In genomic region chr6:84766796-84767590, GRCh38 we compare ENCODE assay signal across 18 cellular contexts. TPM values are rescaled to one million over a fixed set of nuclear protein-coding genes. Genes with fewer than 3 reads are reported as not detected.
DNase-seq lines count a peak whose midpoint lies in the region; ATAC-seq and TF ChIP-seq lines count a peak whose summit lies in the region.
"Had no signal": no experiment of that assay in that cellular context is flagged by ENCODE, and none has a peak within 500 bp of the region (broad histone marks: within the 10 kb centered on the region; RNA-seq: fewer than 3 reads in every experiment).

No MANE protein-coding gene starts in this region.

- intact Hi-C loops in tibial artery (cut with DNase I; ENCODE audit: low total_unique reads), result no loop called here
- intact Hi-C loops in natural killer cell (cut with micrococcal nuclease), result no loop called here

- peaks cover 86% of the 10 kb centered on the region for H3K27me3 Mint-ChIP-seq in activated naive CD8-positive, alpha-beta T cell treated with anti-CD3 and anti-CD28 coated beads, Interleukin-2, amount 10 ng/mL, durations not matched to agents 7 days and 5 days
- H3K27me3 Mint-ChIP-seq in activated naive CD8-positive, alpha-beta T cell treated with anti-CD3 and anti-CD28 coated beads for 36 hours, result peaks cover 96% of the 10 kb centered on the region
- peaks cover 58 to 62% of the 10 kb centered on the region in 2 donors for H3K27me3 Mint-ChIP-seq in natural killer cell (ENCODE audit: low read depth in 2 of 2)

- TF ChIP-seq CTCF in coronary artery (IDR thresholded peaks at IDR 0.05), result no peak
- TF ChIP-seq CTCF in tibial artery (IDR thresholded peaks at IDR 0.05), result no peak
- TF ChIP-seq CTCF in natural killer cell (IDR thresholded peaks at IDR 0.05), result no peak

- no peak overlapping the region for H3K4me3 Mint-ChIP-seq in activated naive CD8-positive, alpha-beta T cell treated with anti-CD3 and anti-CD28 coated beads, Interleukin-2, amount 10 ng/mL, durations not matched to agents 7 days and 5 days
- no peak overlapping the region for H3K4me3 Mint-ChIP-seq in activated naive CD8-positive, alpha-beta T cell treated with anti-CD3 and anti-CD28 coated beads for 36 hours
- H3K4me3 Mint-ChIP-seq in natural killer cell, result no peak overlapping the region

- peak overlapping the region; percentile 40 for H3K27ac Mint-ChIP-seq in activated naive CD8-positive, alpha-beta T cell treated with anti-CD3 and anti-CD28 coated beads, Interleukin-2, amount 10 ng/mL, durations not matched to agents 7 days and 5 days
- H3K27ac Mint-ChIP-seq in activated naive CD8-positive, alpha-beta T cell treated with anti-CD3 and anti-CD28 coated beads for 36 hours, result no peak overlapping the region
- no peak overlapping the region for H3K27ac Mint-ChIP-seq in natural killer cell

- DNase-seq in activated naive CD8-positive, alpha-beta T cell treated with anti-CD3 and anti-CD28 coated beads, Interleukin-2, amount 10 ng/mL, durations not matched to agents 7 days and 5 days, result peak; percentile 27
- DNase-seq in activated naive CD8-positive, alpha-beta T cell treated with anti-CD3 and anti-CD28 coated beads for 36 hours, result no peak
- DNase-seq in coronary artery (ENCODE audit: low spot score) (peak; percentile 87), iPS-NIHi7 (ENCODE audit: extremely low spot score) (peak; percentile 12), tibial artery (peak; percentile 29 to 80), natural killer cell (no peak), C1 segment of cervical spinal cord (lab: John Stamatoyannopoulos, UW) (no peak)
- DNase-seq in stimulated activated CD4-positive, alpha-beta T cell treated with anti-CD3 and anti-CD28 coated beads, Interleukin-12 subunit alpha, Interleukin-12 subunit beta, amount 100 ng/mL, for 4 hours, result no peak
- DNase-seq: activated gamma-delta T cell treated with Interleukin-2 at 50 U/mL for 16 hours; body of pancreas; Caco-2; GDM1; NCI-H1930; NCI-H510A; ovary; SJCRH30; stimulated activated naive CD8-positive, alpha-beta T cell treated with anti-CD3 and anti-CD28 coated beads, Interleukin-15, Interleukin-2, amounts not matched to agents 100 U/mL and 50 U/mL, for 24 hours had no signal

- no peaks in the 10 kb centered on the region for H3K36me3 ChIP-seq in tibial artery
- H3K36me3 ChIP-seq: ovary, SJCRH30 had no signal

- ATAC-seq in activated naive CD8-positive, alpha-beta T cell treated with anti-CD3 and anti-CD28 coated beads, Interleukin-2, amount 10 ng/mL, durations not matched to agents 7 days and 5 days (ENCODE audit: low read depth), result no peak
- ATAC-seq in natural killer cell, result no peak
- ATAC-seq: body of pancreas; HCT116; stimulated activated naive CD8-positive, alpha-beta T cell treated with anti-CD3 and anti-CD28 coated beads, Interleukin-15, Interleukin-2, amounts not matched to agents 100 U/mL and 50 U/mL, for 24 hours had no signal

- no peaks in the 10 kb centered on the region for H3K27me3 ChIP-seq in tibial artery
- H3K27me3 ChIP-seq: SJCRH30 had no signal

- H3K9me3 ChIP-seq in tibial artery, result no peaks in the 10 kb centered on the region
- H3K9me3 ChIP-seq: body of pancreas, Caco-2, ovary, SJCRH30 had no signal

- peaks cover 9% of the 10 kb centered on the region for H3K36me3 Mint-ChIP-seq in activated naive CD8-positive, alpha-beta T cell treated with anti-CD3 and anti-CD28 coated beads, Interleukin-2, amount 10 ng/mL, durations not matched to agents 7 days and 5 days
- H3K36me3 Mint-ChIP-seq in activated naive CD8-positive, alpha-beta T cell treated with anti-CD3 and anti-CD28 coated beads for 36 hours, result peaks cover 10% of the 10 kb centered on the region
- peaks cover 37% of the 10 kb centered on the region for H3K36me3 Mint-ChIP-seq in natural killer cell

- peaks cover 0 to 22% (median 4%) of the 10 kb centered on the region in 4 donors for H3K4me1 ChIP-seq in tibial artery
- H3K4me1 ChIP-seq: Caco-2, SJCRH30 had no signal

- H3K4me3 ChIP-seq in coronary artery (peak overlapping the region; percentile 69), tibial artery (peak overlapping the region; percentile 62 to 79)
- H3K4me3 ChIP-seq: body of pancreas, ovary, SJCRH30 had no signal

- peaks cover 14% of the 10 kb centered on the region for H3K9me3 Mint-ChIP-seq in activated naive CD8-positive, alpha-beta T cell treated with anti-CD3 and anti-CD28 coated beads, Interleukin-2, amount 10 ng/mL, durations not matched to agents 7 days and 5 days
- H3K9me3 Mint-ChIP-seq in activated naive CD8-positive, alpha-beta T cell treated with anti-CD3 and anti-CD28 coated beads for 36 hours, result peaks cover 12% of the 10 kb centered on the region
- H3K9me3 Mint-ChIP-seq in natural killer cell, result peaks cover 2% of the 10 kb centered on the region in 2 donors

- POLR2A ChIA-PET in activated naive CD8-positive, alpha-beta T cell treated with anti-CD3 and anti-CD28 coated beads, Interleukin-2, amount 10 ng/mL, durations not matched to agents 7 days and 5 days (lab: Charles Lee), result no interaction called here

- peaks cover 6% of the 10 kb centered on the region for H3K4me1 Mint-ChIP-seq in activated naive CD8-positive, alpha-beta T cell treated with anti-CD3 and anti-CD28 coated beads, Interleukin-2, amount 10 ng/mL, durations not matched to agents 7 days and 5 days
- peaks cover 11% of the 10 kb centered on the region for H3K4me1 Mint-ChIP-seq in activated naive CD8-positive, alpha-beta T cell treated with anti-CD3 and anti-CD28 coated beads for 36 hours
- no peaks in the 10 kb centered on the region for H3K4me1 Mint-ChIP-seq in natural killer cell

- peak overlapping the region; percentile 83 to 91 for H3K27ac ChIP-seq in coronary artery
- H3K27ac ChIP-seq in tibial artery, result peak overlapping the region; percentile 99 to 100
- H3K27ac ChIP-seq: body of pancreas, ovary had no signal

RNA-seq across cellular contexts. Expression of gene TBX18, which starts 2.6 kb away (rescaled TPM):
- total RNA-seq in activated naive CD8-positive, alpha-beta T cell treated with anti-CD3 and anti-CD28 coated beads, Interleukin-2, amount 10 ng/mL, durations not matched to agents 7 days and 5 days, result not detected
- not detected for total RNA-seq in activated naive CD8-positive, alpha-beta T cell treated with anti-CD3 and anti-CD28 coated beads for 36 hours
- total RNA-seq in natural killer cell, result not detected
- total RNA-seq: Caco-2 had no signal

Comparison
In these comparisons a context has a peak if more than half of its experiments do, and no peak if none do; other contexts are left out.
1. DNase-seq: peak in activated naive CD8-positive, alpha-beta T cell treated with anti-CD3 and anti-CD28 coated beads, Interleukin-2, amount 10 ng/mL, durations not matched to agents 7 days and 5 days (single experiment), coronary artery (single experiment), iPS-NIHi7 (single experiment) and tibial artery (2 of 2); none in activated naive CD8-positive, alpha-beta T cell treated with anti-CD3 and anti-CD28 coated beads for 36 hours (single experiment), natural killer cell (single experiment), stimulated activated CD4-positive, alpha-beta T cell treated with anti-CD3 and anti-CD28 coated beads, Interleukin-12 subunit alpha, Interleukin-12 subunit beta, amount 100 ng/mL, for 4 hours (single experiment) and C1 segment of cervical spinal cord (0 of 14).